Comparison of ENCODE assay signal across 7 cellular contexts in genomic region chr5:103120607-103121200, GRCh38. TPM values are rescaled to one million over a fixed set of nuclear protein-coding genes. Genes with fewer than 3 reads are reported as not detected.
A peak's percentile ranks its signal among the peaks of the same experiment; 100 is the strongest.
DNase-seq lines count a peak whose midpoint lies in the region; ATAC-seq and TF ChIP-seq lines count a peak whose summit lies in the region.

No MANE protein-coding gene starts in this region.

- TF ChIP-seq POLR2A in GM18505 (IDR thresholded peaks at IDR 0.05; ENCODE audit: borderline replicate concordance, extremely low read depth, insufficient read depth, insufficient read length) (no peak), IMR-90 (IDR thresholded peaks at IDR 0.05; ENCODE audit: low read depth, low read length) (no peak)

- TF ChIP-seq CTCF in IMR-90 (conservative IDR thresholded peaks at IDR 0.05; ENCODE audit: low read depth, low read length) (no peak), right atrium auricular region (IDR thresholded peaks at IDR 0.05) (no peak)

- ATAC-seq in GM18505 (IDR thresholded peaks at IDR 0.05; ENCODE audit: unreplicated experiment) (peak; percentile 2), IMR-90 (ENCODE audit: low read depth) (no peak; the same call in 1 of the 2 replicates)

- 0 out of 2 replicates have a peak overlapping the region, but pooled peaks have one; percentile 46 for H3K18ac ChIP-seq in IMR-90 (ENCODE audit: low read depth, low read length)

- H2BK5ac ChIP-seq in IMR-90 (ENCODE audit: low read depth, low read length, poor library complexity, severe bottlenecking): peak overlapping the region; percentile 67

- peak overlapping the region; percentile 99 for H3K27ac Mint-ChIP-seq in activated T-helper 2 cell treated with anti-CD3 and anti-CD28 coated beads, Interferon-gamma antibody, Interleukin-2, Interleukin-4, amounts not matched to agents 10 μg/mL and 5 μg/mL and 100 μg/mL, durations not matched to agents 14 hours and 24 hours and 36 hours

- CTCF ChIA-PET in IMR-90 (lab: Yijun Ruan, JAX): interaction anchor here (0.6 to 1.2 kb wide), 2 partner anchors 8 to 95 kb away, joined by 3 to 5 read pairs; no protein-coding TSS in a partner anchor

- peaks cover 13% of the 10 kb centered on the region for H3K36me3 Mint-ChIP-seq in activated T-helper 2 cell treated with anti-CD3 and anti-CD28 coated beads, Interferon-gamma antibody, Interleukin-2, Interleukin-4, amounts not matched to agents 10 μg/mL and 5 μg/mL and 100 μg/mL, durations not matched to agents 14 hours and 24 hours and 36 hours (ENCODE audit: low read depth)

- no peak for TF ChIP-seq RAD21 in IMR-90 (IDR thresholded peaks at IDR 0.05; ENCODE audit: low read length)

- no peaks in the 10 kb centered on the region for H3K9me3 ChIP-seq in IMR-90 (ENCODE audit: control insufficient read depth, insufficient read depth, low read length)
- H3K9me3 ChIP-seq in right atrium auricular region: no peaks in the 10 kb centered on the region

- 0 out of 2 replicates have a peak overlapping the region, but pooled peaks have one; percentile 21 for H2AK5ac ChIP-seq in IMR-90 (ENCODE audit: low read depth, low read length)

- BruUV-seq in IMR-90 (replicated peaks; lab: Mats Ljungman, UMichigan): no TSS peak

- no peaks in the 10 kb centered on the region for H3K4me1 ChIP-seq in IMR-90 (ENCODE audit: control insufficient read depth, insufficient read depth, low read length)
- peaks cover 0 to 19% of the 10 kb centered on the region in 2 donors for H3K4me1 ChIP-seq in right atrium auricular region

- H4K91ac ChIP-seq in IMR-90 (ENCODE audit: insufficient read depth, low read depth, low read length): peak overlapping the region; percentile 77

- intact Hi-C loops in IMR-90 (cut with micrococcal nuclease): loop anchor here (10.0 kb wide), 1 partner anchor 366 kb away; the partner anchor contains the start of gene PAM
- intact Hi-C loops in activated T-helper 2 cell treated with anti-CD3 and anti-CD28 coated beads, Interferon-gamma antibody, Interleukin-2, Interleukin-4, amounts not matched to agents 10 μg/mL and 5 μg/mL and 100 μg/mL, durations not matched to agents 14 hours and 24 hours and 36 hours (cut with micrococcal nuclease): loop anchor here (1.0 to 5.0 kb wide), 5 partner anchors 138 to 528 kb away; partner anchors contain the start of gene MACIR

- H3K27me3 ChIP-seq in IMR-90 (ENCODE audit: control insufficient read depth, insufficient read depth, low read length): no peaks in the 10 kb centered on the region
- no peaks in the 10 kb centered on the region for H3K27me3 ChIP-seq in right atrium auricular region

- POLR2A ChIA-PET in IMR-90 (lab: Charles Lee; ENCODE audit: unreplicated experiment): no interaction called here

- peak overlapping the region; percentile 95 for H3K4me3 Mint-ChIP-seq in activated T-helper 2 cell treated with anti-CD3 and anti-CD28 coated beads, Interferon-gamma antibody, Interleukin-2, Interleukin-4, amounts not matched to agents 10 μg/mL and 5 μg/mL and 100 μg/mL, durations not matched to agents 14 hours and 24 hours and 36 hours (ENCODE audit: low read depth)

- no peaks in the 10 kb centered on the region for H3K36me3 ChIP-seq in IMR-90 (ENCODE audit: control insufficient read depth, insufficient read depth, low read length)
- H3K36me3 ChIP-seq in right atrium auricular region: no peaks in the 10 kb centered on the region

- H3K9me3 Mint-ChIP-seq in activated T-helper 2 cell treated with anti-CD3 and anti-CD28 coated beads, Interferon-gamma antibody, Interleukin-2, Interleukin-4, amounts not matched to agents 10 μg/mL and 5 μg/mL and 100 μg/mL, durations not matched to agents 14 hours and 24 hours and 36 hours: no peaks in the 10 kb centered on the region

- H3K9ac ChIP-seq in IMR-90 (ENCODE audit: low read depth, low read length): peak overlapping the region; percentile 76

- H3K56ac ChIP-seq in IMR-90 (ENCODE audit: extremely low read depth, insufficient read depth, low read length): peak overlapping the region; percentile 74; the same call in 1 of the 2 replicates

- H3K14ac ChIP-seq in IMR-90 (replicated peaks; ENCODE audit: low read depth, low read length): peak overlapping the region; percentile 89

- peak overlapping the region; percentile 42; the same call in 1 of the 2 replicates for H2BK120ac ChIP-seq in IMR-90 (ENCODE audit: low read depth, low read length)

- peak overlapping the region; percentile 85 for H3K4ac ChIP-seq in IMR-90 (ENCODE audit: low read depth, low read length)

- H3K9me1 ChIP-seq in IMR-90 (ENCODE audit: insufficient read depth, low read length): 0 out of 2 replicates have a peak, but pooled peaks cover 4% of the 10 kb centered on the region

- no peaks in the 10 kb centered on the region for H3K27me3 Mint-ChIP-seq in activated T-helper 2 cell treated with anti-CD3 and anti-CD28 coated beads, Interferon-gamma antibody, Interleukin-2, Interleukin-4, amounts not matched to agents 10 μg/mL and 5 μg/mL and 100 μg/mL, durations not matched to agents 14 hours and 24 hours and 36 hours (ENCODE audit: low read depth)

- peak overlapping the region; percentile 39 for H4K5ac ChIP-seq in IMR-90 (ENCODE audit: low read depth, low read length)

- peaks cover 4 to 35% of the 10 kb centered on the region in 2 experiments; a peak in 3 of 4 replicates for H3K79me1 ChIP-seq in IMR-90 (ENCODE audit: low read depth in 1 of 2, low read length in 2 of 2)

- WGBS in IMR-90 (ENCODE audit: extremely low coverage in 2 of 2, insufficient read length in 1 of 2), 2 experiments: 0% methylated on average over 2 of the region's 17 CpGs; no CpG with 5 or more reads in 1 of the 2 experiments

- peak overlapping the region; percentile 96 for H2AFZ ChIP-seq in IMR-90 (replicated peaks; ENCODE audit: low read length, poor library complexity)

- in situ Hi-C loops in IMR-90 (cut with MboI; ENCODE audit: low sequenced_read_pairs): loop anchor here (10.0 kb wide), 1 partner anchor 366 kb away; the partner anchor contains the start of gene PAM

- peak overlapping the region; percentile 99 for H3K4me2 ChIP-seq in IMR-90 (ENCODE audit: low read depth, low read length)

- no peaks in the 10 kb centered on the region; the same call in 1 of the 2 replicates for H4K20me1 ChIP-seq in IMR-90 (ENCODE audit: insufficient read depth, low read length)

- peak overlapping the region; percentile 6 to 87 for H4K8ac ChIP-seq in IMR-90 (ENCODE audit: low read depth in 2 of 2, low read length in 2 of 2)

- H2BK15ac ChIP-seq in IMR-90 (ENCODE audit: low read depth, low read length): no peak overlapping the region

- peak; percentile 6 for DNase-seq in IMR-90
- DNase-seq in activated T-helper 2 cell treated with anti-CD3 and anti-CD28 coated beads, Interferon-gamma antibody, Interleukin-2, Interleukin-4, amounts not matched to agents 10 μg/mL and 5 μg/mL and 100 μg/mL, durations not matched to agents 14 hours and 24 hours and 36 hours (ENCODE audit: low spot score): no peak
- no peak for DNase-seq in right atrium auricular region (ENCODE audit: low spot score)
- peak; percentile 16 for DNase-seq in renal cortical epithelial cell (ENCODE audit: low read depth)
- DNase-seq in globus pallidus (ENCODE audit: low spot score): no peak
- DNase-seq in NCI-H446 (lab: John Stamatoyannopoulos, UW): no peak

- dilution Hi-C loops in IMR-90 (cut with HindIII; ENCODE audit: low sequenced_read_pairs, unreplicated experiment): no loop called here

- peak overlapping the region; percentile 81 for H3K4me3 ChIP-seq in IMR-90 (ENCODE audit: insufficient read depth, low read depth, low read length)
- peak overlapping the region; percentile 78 to 92 for H3K4me3 ChIP-seq in right atrium auricular region

- peak overlapping the region; percentile 85 for H3K23ac ChIP-seq in IMR-90 (ENCODE audit: low read depth, low read length)

- peaks cover 39% of the 10 kb centered on the region for H3K4me1 Mint-ChIP-seq in activated T-helper 2 cell treated with anti-CD3 and anti-CD28 coated beads, Interferon-gamma antibody, Interleukin-2, Interleukin-4, amounts not matched to agents 10 μg/mL and 5 μg/mL and 100 μg/mL, durations not matched to agents 14 hours and 24 hours and 36 hours (ENCODE audit: low read depth)

- H2AK9ac ChIP-seq in IMR-90 (replicated peaks; ENCODE audit: low read depth, low read length, poor library complexity): peak overlapping the region; percentile 85

- H2BK20ac ChIP-seq in IMR-90 (ENCODE audit: low read depth, low read length): no peak overlapping the region

- peak overlapping the region; percentile 67 for H3K27ac ChIP-seq in IMR-90 (ENCODE audit: insufficient read depth, low read length)
- peak overlapping the region; percentile 91 to 94 for H3K27ac ChIP-seq in right atrium auricular region

TF ChIP-seq in IMR-90, 13 proteins besides CTCF, POLR2A, EP300 and RAD21 (continues in another document):
- TF ChIP-seq MXI1 (IDR thresholded peaks at IDR 0.05; ENCODE audit: borderline replicate concordance, low read depth, low read length) (no peak), RFX5 (IDR thresholded peaks at IDR 0.05; ENCODE audit: low read depth, low read length) (no peak), MAZ (IDR thresholded peaks at IDR 0.05; ENCODE audit: borderline replicate concordance, low read depth, low read length) (no peak), CHD1 (IDR thresholded peaks at IDR 0.05; ENCODE audit: low read depth, low read length) (no peak), FOS (IDR thresholded peaks at IDR 0.05; ENCODE audit: low read depth, low read length) (no peak), BHLHE40 (IDR thresholded peaks at IDR 0.05; ENCODE audit: low read depth, low read length) (no peak)

RNA-seq across cellular contexts. Expression of gene PPIP5K2, which starts 0.6 kb away (rescaled TPM):
- total RNA-seq in IMR-90 (2012; rRNA removed) (67.6 and 96.4 TPM in 2 replicates), right atrium auricular region (10 to 100 TPM; 17.9 to 37.5 TPM), renal cortical epithelial cell (43.1 and 54.4 TPM in 2 replicates)
- 25.9 and 32.4 TPM in 2 replicates for polyA plus RNA-seq in IMR-90 (2012; rRNA removed)
- 5.5 and 13.4 TPM in 2 replicates for polyA plus RNA-seq in IMR-90 (2012; cell fraction: cytosol; rRNA removed)
- polyA plus RNA-seq in IMR-90 (2012; cell fraction: nucleus; rRNA removed; ENCODE audit: low replicate concordance): 8.7 and 63.0 TPM in 2 replicates
- total RNA-seq in activated T-helper 2 cell treated with anti-CD3 and anti-CD28 coated beads, Interferon-gamma antibody, Interleukin-2, Interleukin-4, amounts not matched to agents 10 μg/mL and 5 μg/mL and 100 μg/mL, durations not matched to agents 14 hours and 24 hours and 36 hours: 44.1 and 52.5 TPM in 2 replicates

RNA-seq across cellular contexts. Expression of gene GIN1, which starts 0.8 kb away (rescaled TPM):
- 2.9 and 6.4 TPM in 2 replicates for total RNA-seq in IMR-90 (2012; rRNA removed)
- polyA plus RNA-seq in IMR-90 (2012; rRNA removed): 1.8 and 3.1 TPM in 2 replicates
- polyA plus RNA-seq in IMR-90 (2012; cell fraction: cytosol; rRNA removed): 0.12 and 0.26 TPM in 2 replicates
- 0.29 and 2.1 TPM in 2 replicates for polyA plus RNA-seq in IMR-90 (2012; cell fraction: nucleus; rRNA removed; ENCODE audit: low replicate concordance)
- total RNA-seq in activated T-helper 2 cell treated with anti-CD3 and anti-CD28 coated beads, Interferon-gamma antibody, Interleukin-2, Interleukin-4, amounts not matched to agents 10 μg/mL and 5 μg/mL and 100 μg/mL, durations not matched to agents 14 hours and 24 hours and 36 hours: 7.0 and 8.8 TPM in 2 replicates
- 1 to 10 TPM; 5.0 to 8.9 TPM for total RNA-seq in right atrium auricular region
- total RNA-seq in renal cortical epithelial cell: 11.0 and 11.3 TPM in 2 replicates

Comparison
In these comparisons a context has a peak if more than half of its experiments do, and no peak if none do; other contexts are left out.
1. DNase-seq: peak in IMR-90 (single experiment) and renal cortical epithelial cell (single experiment); none in activated T-helper 2 cell treated with anti-CD3 and anti-CD28 coated beads, Interferon-gamma antibody, Interleukin-2, Interleukin-4, amounts not matched to agents 10 μg/mL and 5 μg/mL and 100 μg/mL, durations not matched to agents 14 hours and 24 hours and 36 hours (single experiment), right atrium auricular region (single experiment), globus pallidus (single experiment) and NCI-H446 (0 of 2).